9 cellular contexts compared by ENCODE assay signal in genomic region chr7:4712371-4713182, GRCh38. TPM values are rescaled to one million over a fixed set of nuclear protein-coding genes. Genes with fewer than 3 reads are reported as not detected.
DNase-seq lines count a peak whose midpoint lies in the region; ATAC-seq and TF ChIP-seq lines count a peak whose summit lies in the region.
"Had no signal": no experiment of that assay in that cellular context is flagged by ENCODE, and none has a peak within 500 bp of the region (broad histone marks: within the 10 kb centered on the region; RNA-seq: fewer than 3 reads in every experiment).

No MANE protein-coding gene starts in this region.

- H2AFZ ChIP-seq in Karpas-422 (ENCODE audit: low read length) (no peak overlapping the region), neural progenitor cell (replicated peaks) (no peak overlapping the region)

- peaks cover 99% of the 10 kb centered on the region for H3K79me2 ChIP-seq in Karpas-422 (ENCODE audit: low read length)
- peaks cover 82% of the 10 kb centered on the region for H3K79me2 ChIP-seq in neural progenitor cell (ENCODE audit: low read depth)

- H4K20me1 ChIP-seq in Karpas-422 (ENCODE audit: insufficient read depth, low read depth, low read length) (peaks cover 13% of the 10 kb centered on the region; the same call in 1 of the 2 replicates), neural progenitor cell (ENCODE audit: low read depth) (peaks cover 83% of the 10 kb centered on the region)

- DNase-seq in AG20443 (ENCODE audit: low spot score), result peak; percentile 73
- DNase-seq in Karpas-422, result peak; percentile 45
- DNase-seq in neural progenitor cell (ENCODE audit: low spot score), result no peak
- no peak for DNase-seq in SKM-1 (lab: John Stamatoyannopoulos, UW; ENCODE audit: unreplicated experiment)

- H3K36me3 Mint-ChIP-seq in neural progenitor cell, result peaks cover 50% of the 10 kb centered on the region

- peaks cover 12% of the 10 kb centered on the region for H3K27me3 Mint-ChIP-seq in neural progenitor cell (ENCODE audit: insufficient read depth, low read depth)

- TF ChIP-seq CTCF in VCaP (conservative IDR thresholded peaks at IDR 0.05) (no peak), neural progenitor cell (IDR thresholded peaks at IDR 0.05) (no peak)

- H3K4me3 Mint-ChIP-seq in neural progenitor cell, result peak overlapping the region; percentile 53

- H3K9me2 ChIP-seq in Karpas-422 (replicated peaks; ENCODE audit: insufficient read depth, low read length), result no peaks in the 10 kb centered on the region

- H3K4me2 ChIP-seq in Karpas-422 (ENCODE audit: low read depth, low read length, poor library complexity, severe bottlenecking) (peak overlapping the region; percentile 59), neural progenitor cell (no peak overlapping the region)

- H3K36me3 ChIP-seq in Karpas-422 (ENCODE audit: insufficient read depth, low read length) (no peaks in the 10 kb centered on the region), neural progenitor cell (no peaks in the 10 kb centered on the region)
- H3K36me3 ChIP-seq: cardiac muscle cell had no signal

- no peak overlapping the region for H3K27ac ChIP-seq in Karpas-422 (ENCODE audit: low read length)
- peak overlapping the region; percentile 63 for H3K27ac ChIP-seq in VCaP
- no peak overlapping the region for H3K27ac ChIP-seq in neural progenitor cell
- H3K27ac ChIP-seq: cardiac muscle cell had no signal

- H3K4me1 ChIP-seq in Karpas-422 (ENCODE audit: low read length) (peaks cover 31% of the 10 kb centered on the region), neural progenitor cell (peaks cover 18% of the 10 kb centered on the region)

- H3K4me3 ChIP-seq in Karpas-422 (ENCODE audit: low read length) (peak overlapping the region; percentile 25), neural progenitor cell (no peak overlapping the region)
- H3K4me3 ChIP-seq: cardiac muscle cell had no signal

- peak; percentile 66 for ATAC-seq in GM18502 (IDR thresholded peaks at IDR 0.05; ENCODE audit: poor library complexity, unreplicated experiment)
- ATAC-seq in GM19452 (IDR thresholded peaks at IDR 0.05; ENCODE audit: unreplicated experiment), result no peak
- ATAC-seq in HG03045 (IDR thresholded peaks at IDR 0.05; ENCODE audit: unreplicated experiment), result no peak

- peaks cover 39% of the 10 kb centered on the region for H3K9me3 Mint-ChIP-seq in neural progenitor cell

- H3K27me3 ChIP-seq in Karpas-422 (ENCODE audit: low read length), result no peaks in the 10 kb centered on the region
- peaks cover 37% of the 10 kb centered on the region for H3K27me3 ChIP-seq in neural progenitor cell
- H3K27me3 ChIP-seq: cardiac muscle cell had no signal

- no peak overlapping the region for H3K27ac Mint-ChIP-seq in neural progenitor cell

- H3F3A ChIP-seq in neural progenitor cell (ENCODE audit: low read depth), result peaks cover 10% of the 10 kb centered on the region

- H3K9me3 ChIP-seq in Karpas-422 (ENCODE audit: low read length), result no peaks in the 10 kb centered on the region
- no peaks in the 10 kb centered on the region for H3K9me3 ChIP-seq in neural progenitor cell (ENCODE audit: low read depth)

- H3K9ac ChIP-seq in Karpas-422 (ENCODE audit: low read length), result peak overlapping the region; percentile 33
- H3K9ac ChIP-seq in neural progenitor cell, result no peak overlapping the region

- peaks cover 39% of the 10 kb centered on the region for H3K4me1 Mint-ChIP-seq in neural progenitor cell

RNA-seq across cellular contexts. Expression of gene FOXK1, which starts 30.5 kb away (rescaled TPM):
- total RNA-seq in Karpas-422 (2014; rRNA removed; shearing (Covaris generic); ENCODE audit: low replicate concordance), result 20.3 and 23.8 TPM in 2 replicates
- 11.1 and 22.4 TPM in 2 replicates for total RNA-seq in neural progenitor cell (ENCODE audit: low replicate concordance)

Comparison
In these comparisons a context has a peak if more than half of its experiments do, and no peak if none do; other contexts are left out.
1. DNase-seq: peak in AG20443 (single experiment) and Karpas-422 (single experiment); none in neural progenitor cell (single experiment) and SKM-1 (single experiment).